18 cellular contexts compared by ENCODE assay signal in genomic region chr4:10124167-10124930, GRCh38. TPM values are rescaled to one million over a fixed set of nuclear protein-coding genes. Genes with fewer than 3 reads are reported as not detected.
DNase-seq lines count a peak whose midpoint lies in the region; ATAC-seq, FAIRE-seq and TF ChIP-seq lines count a peak whose summit lies in the region.
"Had no signal": no experiment of that assay in that cellular context is flagged by ENCODE, and none has a peak within 500 bp of the region (broad histone marks: within the 10 kb centered on the region; RNA-seq: fewer than 3 reads in every experiment).

No MANE protein-coding gene starts in this region.

- no peak for TF ChIP-seq EP300 in K562 (IDR thresholded peaks at IDR 0.05; ENCODE audit: low read length)

- H3K4me1 ChIP-seq in K562 (replicated peaks in 1 of 2; ENCODE audit: control insufficient read depth in 2 of 2, insufficient read depth in 2 of 2, low read length in 2 of 2) = peaks cover 11 to 20% of the 10 kb centered on the region in 2 experiments; a peak in 4 of 5 replicates
- H3K4me1 ChIP-seq in neutrophil (ENCODE audit: control insufficient read depth in 1 of 2, insufficient read depth in 1 of 2, low read depth in 1 of 2, low read length in 1 of 2) = peaks cover 0 to 27% of the 10 kb centered on the region in 2 experiments
- H3K4me1 ChIP-seq: psoas muscle had no signal

- no peak overlapping the region for H3K9ac ChIP-seq in K562 (ENCODE audit: insufficient read depth in 1 of 2, low read depth in 2 of 2, low read length in 2 of 2)

- no peak for ATAC-seq in K562
- ATAC-seq in HG03039 (IDR thresholded peaks at IDR 0.05; ENCODE audit: unreplicated experiment) = no peak
- ATAC-seq in GM18505 (IDR thresholded peaks at IDR 0.05; ENCODE audit: unreplicated experiment) = no peak
- ATAC-seq in GM18502 (IDR thresholded peaks at IDR 0.05; ENCODE audit: poor library complexity, unreplicated experiment) = no peak

- CTCF ChIA-PET in activated CD4-positive, alpha-beta memory T cell treated with anti-CD3 and anti-CD28 coated beads, Interleukin-2, amount 10 ng/mL, durations not matched to agents 7 days and 5 days (lab: Charles Lee) = interaction anchor here (1.3 kb wide), 1 partner anchor 34 kb away, joined by 3 read pairs; no protein-coding TSS in a partner anchor
- CTCF ChIA-PET in activated CD4-positive, alpha-beta memory T cell treated with anti-CD3 and anti-CD28 coated beads for 36 hours (lab: Charles Lee) = no interaction called here
- CTCF ChIA-PET in K562 (lab: Yijun Ruan, JAX; ENCODE audit: low intra/inter-chr PET ratio) = no interaction called here

- H3K36me3 Mint-ChIP-seq in activated CD4-positive, alpha-beta memory T cell treated with anti-CD3 and anti-CD28 coated beads, Interleukin-2, amount 10 ng/mL, durations not matched to agents 7 days and 5 days (ENCODE audit: low read depth) = no peaks in the 10 kb centered on the region
- H3K36me3 Mint-ChIP-seq in activated CD4-positive, alpha-beta memory T cell treated with anti-CD3 and anti-CD28 coated beads for 36 hours = no peaks in the 10 kb centered on the region
- H3K36me3 Mint-ChIP-seq: WTC11 had no signal

- H3K36me3 ChIP-seq in K562 (ENCODE audit: control insufficient read depth, insufficient read depth, low read length) (no peaks in the 10 kb centered on the region), neutrophil (no peaks in the 10 kb centered on the region)
- H3K36me3 ChIP-seq: tibial nerve had no signal

- H3K4me3 Mint-ChIP-seq in activated CD4-positive, alpha-beta memory T cell treated with anti-CD3 and anti-CD28 coated beads, Interleukin-2, amount 10 ng/mL, durations not matched to agents 7 days and 5 days = no peak overlapping the region
- no peak overlapping the region for H3K4me3 Mint-ChIP-seq in activated CD4-positive, alpha-beta memory T cell treated with anti-CD3 and anti-CD28 coated beads for 36 hours
- H3K4me3 Mint-ChIP-seq: WTC11 had no signal

- peaks cover 15 to 21% of the 10 kb centered on the region in 2 experiments; a peak in 4 of 5 replicates for H3K27me3 ChIP-seq in K562 (ENCODE audit: control insufficient read depth in 2 of 2, insufficient read depth in 2 of 2, low read length in 2 of 2)
- no peaks in the 10 kb centered on the region for H3K27me3 ChIP-seq in neutrophil
- H3K27me3 ChIP-seq: tibial nerve had no signal

- peak; percentile 11 for FAIRE-seq in K562 (lab: Jason Lieb, UNC)
- FAIRE-seq: G401.6, islet of Langerhans had no signal

- H3K9me3 ChIP-seq in K562 (replicated peaks; ENCODE audit: control insufficient read depth, insufficient read depth, low read depth, low read length) (no peaks in the 10 kb centered on the region), neutrophil (no peaks in the 10 kb centered on the region)
- H3K9me3 ChIP-seq: psoas muscle, tibial nerve had no signal

- H3K4me3 ChIP-seq in K562 (no peak overlapping the region), neutrophil (ENCODE audit: low read depth in 1 of 2, low read length in 1 of 2) (no peak overlapping the region)
- H3K4me3 ChIP-seq: psoas muscle, tibial nerve had no signal

- no peaks in the 10 kb centered on the region for H4K20me1 ChIP-seq in K562 (replicated peaks; ENCODE audit: control insufficient read depth, insufficient read depth, low read length)

- H3K27ac Mint-ChIP-seq in activated CD4-positive, alpha-beta memory T cell treated with anti-CD3 and anti-CD28 coated beads, Interleukin-2, amount 10 ng/mL, durations not matched to agents 7 days and 5 days = peak overlapping the region; percentile 60
- H3K27ac Mint-ChIP-seq in activated CD4-positive, alpha-beta memory T cell treated with anti-CD3 and anti-CD28 coated beads for 36 hours = no peak overlapping the region
- H3K27ac Mint-ChIP-seq: WTC11 had no signal

- H3K4me2 ChIP-seq in K562 (ENCODE audit: insufficient read depth, low read length) = no peak overlapping the region

- H3K4me1 Mint-ChIP-seq in activated CD4-positive, alpha-beta memory T cell treated with anti-CD3 and anti-CD28 coated beads, Interleukin-2, amount 10 ng/mL, durations not matched to agents 7 days and 5 days = peaks cover 12% of the 10 kb centered on the region
- peaks cover 17% of the 10 kb centered on the region for H3K4me1 Mint-ChIP-seq in activated CD4-positive, alpha-beta memory T cell treated with anti-CD3 and anti-CD28 coated beads for 36 hours (ENCODE audit: low read depth)

- BruUV-seq in K562 (replicated peaks; lab: Mats Ljungman, UMichigan) = no TSS peak

- H3K9me1 ChIP-seq in K562 (ENCODE audit: control insufficient read depth, insufficient read depth, low read length) = no peaks in the 10 kb centered on the region

- TF ChIP-seq CTCF in K562 (IDR thresholded peaks at IDR 0.05 in 2 of 3, conservative IDR thresholded peaks at IDR 0.05 in 1 of 3; ENCODE audit: insufficient read depth in 2 of 3, low read depth in 1 of 3, low read length in 3 of 3) = no peak
- no peak for TF ChIP-seq CTCF in neutrophil (IDR thresholded peaks at IDR 0.05)

- TF ChIP-seq RAD21 in K562 (CRISPR knock-in tag; conservative IDR thresholded peaks at IDR 0.05 in 1 of 2, IDR thresholded peaks at IDR 0.05 in 1 of 2) = no peak

- H3K79me2 ChIP-seq in K562 (ENCODE audit: control insufficient read depth, insufficient read depth, low read length) = no peaks in the 10 kb centered on the region

- no peak overlapping the region for H2AFZ ChIP-seq in K562 (ENCODE audit: low read depth, low read length)

- 47% methylated on average over 12 of the region's 13 CpGs for WGBS in K562 (ENCODE audit: insufficient coverage, low coverage, missing lambda C conversion rate)

- POLR2A ChIA-PET in activated CD4-positive, alpha-beta memory T cell treated with anti-CD3 and anti-CD28 coated beads, Interleukin-2, amount 10 ng/mL, durations not matched to agents 7 days and 5 days (lab: Charles Lee) = interaction anchor here (2.7 kb wide), 1 partner anchor 7 kb away, joined by 8 read pairs; the partner anchor contains the start of gene WDR1
- POLR2A ChIA-PET in activated CD4-positive, alpha-beta memory T cell treated with anti-CD3 and anti-CD28 coated beads for 36 hours (lab: Charles Lee) = no interaction called here
- POLR2A ChIA-PET in K562 (lab: Yijun Ruan, JAX) = interaction anchor here (0.6 to 2.1 kb wide), 2 partner anchors 13 to 16 kb away, joined by 3 to 5 read pairs; no protein-coding TSS in a partner anchor

- H3K27me3 Mint-ChIP-seq in activated CD4-positive, alpha-beta memory T cell treated with anti-CD3 and anti-CD28 coated beads, Interleukin-2, amount 10 ng/mL, durations not matched to agents 7 days and 5 days = no peaks in the 10 kb centered on the region
- no peaks in the 10 kb centered on the region for H3K27me3 Mint-ChIP-seq in activated CD4-positive, alpha-beta memory T cell treated with anti-CD3 and anti-CD28 coated beads for 36 hours

- TF ChIP-seq POLR2A in K562 (conservative IDR thresholded peaks at IDR 0.05) (no peak), GM18505 (IDR thresholded peaks at IDR 0.05; ENCODE audit: borderline replicate concordance, extremely low read depth, insufficient read depth, insufficient read length) (no peak)

- intact Hi-C loops in activated CD4-positive, alpha-beta memory T cell treated with anti-CD3 and anti-CD28 coated beads for 36 hours (cut with micrococcal nuclease) = no loop called here
- intact Hi-C loops in K562 (cut with micrococcal nuclease) = no loop called here

- H3K27ac ChIP-seq in K562 (ENCODE audit: extremely low read depth, low read depth, low read length) = no peak overlapping the region
- peak overlapping the region; percentile 12 for H3K27ac ChIP-seq in neutrophil
- H3K27ac ChIP-seq: psoas muscle had no signal

- H3K9me3 Mint-ChIP-seq in activated CD4-positive, alpha-beta memory T cell treated with anti-CD3 and anti-CD28 coated beads, Interleukin-2, amount 10 ng/mL, durations not matched to agents 7 days and 5 days = no peaks in the 10 kb centered on the region
- H3K9me3 Mint-ChIP-seq in activated CD4-positive, alpha-beta memory T cell treated with anti-CD3 and anti-CD28 coated beads for 36 hours = no peaks in the 10 kb centered on the region

- DNase-seq in activated CD4-positive, alpha-beta memory T cell treated with anti-CD3 and anti-CD28 coated beads, Interleukin-2, amount 10 ng/mL, durations not matched to agents 7 days and 5 days = no peak
- DNase-seq in activated CD4-positive, alpha-beta memory T cell treated with anti-CD3 and anti-CD28 coated beads for 36 hours = no peak
- DNase-seq in OCI-M1 (lab: John Stamatoyannopoulos, UW) = peak; percentile 6
- no peak for DNase-seq in K562 (ENCODE audit: extremely low read depth in 1 of 4, low spot score in 3 of 4)
- DNase-seq: activated T-cell treated with anti-CD3 and anti-CD28 coated beads for 4 hours, cortex of kidney, midbrain, NCI-H1694 treated with DMSO at 0.1 percent for 48 hours, NCI-H446 treated with DMSO at 0.1 percent for 48 hours, psoas muscle had no signal

- in situ Hi-C loops in K562 (cut with MboI) = no loop called here

TF ChIP-seq in K562, 482 proteins besides CTCF, POLR2A, EP300 and RAD21:
- TF ChIP-seq SPI1 (IDR thresholded peaks at IDR 0.05; ENCODE audit: borderline replicate concordance, low read depth, low read length) (peak; percentile 26; the same call in 1 of the 2 replicates), NEUROD1 (IDR thresholded peaks at IDR 0.05; ENCODE audit: borderline replicate concordance, low read depth, low read length, partially characterized antibody) (no peak)

RNA-seq across cellular contexts. Expression of gene WDR1, which starts 7.8 kb away (rescaled TPM):
- 100 to 1,000 TPM; 463 to 465 TPM for total RNA-seq in activated CD4-positive, alpha-beta memory T cell treated with anti-CD3 and anti-CD28 coated beads, Interleukin-2, amount 10 ng/mL, durations not matched to agents 7 days and 5 days
- total RNA-seq in activated CD4-positive, alpha-beta memory T cell treated with anti-CD3 and anti-CD28 coated beads for 36 hours = 100 to 1,000 TPM; 351 to 353 TPM
- 72.4 and 125 TPM in 2 replicates for total RNA-seq in K562 (2011; cell fraction: chromatin; rRNA removed; ENCODE audit: low replicate concordance)
- total RNA-seq in K562 (2011; cell fraction: nucleolus; rRNA removed) = 75.3 and 90.2 TPM in 2 replicates
- 64.2 and 70.3 TPM in 2 replicates for total RNA-seq in K562 (2011; cell fraction: nucleoplasm; rRNA removed)
- total RNA-seq in K562 (2014; rRNA removed) (151 and 154 TPM in 2 replicates), K562 (2014; rRNA removed; fragmentation: Illumina TruSeq; extraction: Trizol) (111 and 112 TPM in 2 replicates), K562 (2015; rRNA removed; fragmentation: Illumina TruSeq; extraction: Trizol) (120 and 124 TPM in 2 replicates), K562 (2021) (186 and 213 TPM in 2 replicates)
- polyA plus RNA-seq in K562 (2011; rRNA removed) (140 and 186 TPM in 2 replicates), K562 (2014; fragmentation: Illumina TruSeq; extraction: Trizol) (139 and 149 TPM in 2 replicates), K562 (2014; fragmentation: Nextera tagmentation; extraction: Ambion mirVana) (10 to 100 TPM; 16.1 to 23.0 TPM), K562 (2014; rRNA removed) (120 and 125 TPM in 2 replicates)
- 176 and 298 TPM in 2 replicates for polyA plus RNA-seq in K562 (2011; cell fraction: cytosol; rRNA removed)
- polyA plus RNA-seq in K562 (2011; cell fraction: nucleus; rRNA removed) = 133 and 190 TPM in 2 replicates
- 144 and 177 TPM in 2 replicates for polyA plus RNA-seq in K562 (2012)
- 188 and 256 TPM in 2 replicates for polyA minus RNA-seq in K562 (2011; rRNA and poly(A)+ RNA removed)
- 111 and 132 TPM in 2 replicates for polyA minus RNA-seq in K562 (2011; cell fraction: cytosol; rRNA and poly(A)+ RNA removed)
- 53.7 and 56.2 TPM in 2 replicates for polyA minus RNA-seq in K562 (2011; cell fraction: nucleus; rRNA and poly(A)+ RNA removed)
